ENCODE assay signal across 8 cellular contexts in genomic region chr12:116916714-116917114, GRCh38. TPM values are rescaled to one million over a fixed set of nuclear protein-coding genes. Genes with fewer than 3 reads are reported as not detected.
DNase-seq lines count a peak whose midpoint lies in the region; ATAC-seq and TF ChIP-seq lines count a peak whose summit lies in the region.

No MANE protein-coding gene starts in this region.

- H3K4me3 ChIP-seq in DOHH2 (ENCODE audit: low read length): no peak overlapping the region
- H3K4me3 ChIP-seq in cardiac fibroblast (replicated peaks in 1 of 2; ENCODE audit: low read depth in 2 of 2, low read length in 2 of 2): no peak overlapping the region
- no peak overlapping the region for H3K4me3 ChIP-seq in neuronal stem cell (ENCODE audit: low read length in 2 of 2)

- peak; percentile 44 for TF ChIP-seq CTCF in DOHH2 (IDR thresholded peaks at IDR 0.05; ENCODE audit: low read depth, low read length, poor library complexity, severe bottlenecking)
- TF ChIP-seq CTCF in cardiac fibroblast (IDR thresholded peaks at IDR 0.05; ENCODE audit: low read depth, low read length): peak; percentile 3

- H3K27me3 ChIP-seq in DOHH2 (ENCODE audit: control insufficient read depth, low read length) (no peaks in the 10 kb centered on the region), neuronal stem cell (ENCODE audit: control insufficient read depth in 3 of 3, insufficient read depth in 3 of 3, low read depth in 1 of 3, low read length in 3 of 3) (no peaks in the 10 kb centered on the region)

- H2BK15ac ChIP-seq in neuronal stem cell (ENCODE audit: low read length): no peak overlapping the region

- H3K4me2 ChIP-seq in DOHH2 (ENCODE audit: low read length) (peak overlapping the region; percentile 36), neuronal stem cell (ENCODE audit: insufficient read depth, low read length, poor library complexity, severe bottlenecking) (no peak overlapping the region)

- H3K4ac ChIP-seq in neuronal stem cell (ENCODE audit: low read length): no peak overlapping the region

- CTCF ChIA-PET in T-cell (lab: Charles Lee): no interaction called here

- peaks cover 90% of the 10 kb centered on the region for H3K79me2 ChIP-seq in DOHH2 (ENCODE audit: control insufficient read depth, low read length)

- WGBS in neuronal stem cell (ENCODE audit: extremely low coverage in 2 of 2, insufficient read length in 2 of 2, insufficient replicate concordance in 1 of 2), 2 donors: no CpG with 5 or more reads among the region's 5 CpGs

- H3K23ac ChIP-seq in neuronal stem cell (ENCODE audit: low read depth, low read length, poor library complexity): peak overlapping the region; percentile 51

- H3K36me3 Mint-ChIP-seq in T-cell: peaks cover 14% of the 10 kb centered on the region

- DNase-seq in HK-2 (ENCODE audit: unreplicated experiment): peak; percentile 79
- DNase-seq in T-cell: peak in 30 of 34 experiments; percentile 11 to 67 (median 40)
- peak; percentile 73 to 82 for DNase-seq in cardiac fibroblast (ENCODE audit: low read depth in 2 of 2)
- DNase-seq in neuronal stem cell (ENCODE audit: low spot score): no peak
- DNase-seq in NCI-H345 (lab: John Stamatoyannopoulos, UW): no peak
- DNase-seq in NCI-H526 (lab: John Stamatoyannopoulos, UW): no peak

- H3K9ac ChIP-seq in neuronal stem cell (ENCODE audit: low read depth, low read length, poor library complexity): no peak overlapping the region

- H3F3A ChIP-seq in DOHH2 (ENCODE audit: control insufficient read depth, insufficient read depth): peaks cover 2% of the 10 kb centered on the region; the same call in 1 of the 2 replicates

- H4K20me1 ChIP-seq in DOHH2 (ENCODE audit: control insufficient read depth, insufficient read depth, low read depth, low read length): 0 out of 2 replicates have a peak, but pooled peaks cover 3% of the 10 kb centered on the region

- POLR2A ChIA-PET in T-cell (lab: Charles Lee): no interaction called here

- H4K8ac ChIP-seq in neuronal stem cell (ENCODE audit: low read depth, low read length): no peak overlapping the region

- peaks cover 77 to 82% (median 80%) of the 10 kb centered on the region in 3 donors for H3K4me1 Mint-ChIP-seq in T-cell

- H3K4me1 ChIP-seq in DOHH2 (ENCODE audit: control insufficient read depth, low read length): peaks cover 56% of the 10 kb centered on the region
- H3K4me1 ChIP-seq in neuronal stem cell (ENCODE audit: control insufficient read depth in 2 of 2, insufficient read depth in 1 of 2, low read depth in 1 of 2, low read length in 2 of 2): peaks cover 3% of the 10 kb centered on the region in 2 donors

- no peak overlapping the region for H3K4me3 Mint-ChIP-seq in T-cell

- H3K79me1 ChIP-seq in neuronal stem cell (ENCODE audit: low read depth, low read length): peaks cover 5% of the 10 kb centered on the region

- H2AFZ ChIP-seq in neuronal stem cell (ENCODE audit: low read length): no peak overlapping the region

- H4K91ac ChIP-seq in neuronal stem cell (ENCODE audit: low read depth, low read length, poor library complexity): no peak overlapping the region

- no peaks in the 10 kb centered on the region for H3K27me3 Mint-ChIP-seq in T-cell

- H3K27ac Mint-ChIP-seq in T-cell: peak overlapping the region in 1 of 2 donors; percentile 10

- H2AK5ac ChIP-seq in neuronal stem cell (ENCODE audit: low read depth, low read length): no peak overlapping the region

- H3K27ac ChIP-seq in DOHH2 (ENCODE audit: low read depth, low read length): no peak overlapping the region
- H3K27ac ChIP-seq in neuronal stem cell (replicated peaks; ENCODE audit: low read length): no peak overlapping the region

- no peak overlapping the region for H3K18ac ChIP-seq in neuronal stem cell (ENCODE audit: low read length)

- H3K14ac ChIP-seq in neuronal stem cell (ENCODE audit: low read length): no peak overlapping the region

- no peak overlapping the region for H2BK120ac ChIP-seq in neuronal stem cell (ENCODE audit: low read depth, low read length)

- no peaks in the 10 kb centered on the region for H3K9me3 Mint-ChIP-seq in T-cell

- H2BK12ac ChIP-seq in neuronal stem cell (ENCODE audit: low read length): no peak overlapping the region

- ATAC-seq in GM21360 (IDR thresholded peaks at IDR 0.05; ENCODE audit: unreplicated experiment) (peak; percentile 89), T-cell (replicated peaks in 1 of 4) (peak; percentile 54 to 89 (median 64))

- H3K9me2 ChIP-seq in DOHH2 (replicated peaks; ENCODE audit: control insufficient read depth, low read length): no peaks in the 10 kb centered on the region

- H2BK5ac ChIP-seq in neuronal stem cell (ENCODE audit: low read length): no peak overlapping the region

- peaks cover 31% of the 10 kb centered on the region for H3K36me3 ChIP-seq in DOHH2 (ENCODE audit: control insufficient read depth, low read length)
- peaks cover 4 to 40% of the 10 kb centered on the region in 2 donors for H3K36me3 ChIP-seq in neuronal stem cell (replicated peaks in 1 of 2; ENCODE audit: control insufficient read depth in 2 of 2, insufficient read depth in 2 of 2, low read length in 2 of 2)

- H3K9me3 ChIP-seq in DOHH2 (ENCODE audit: control insufficient read depth, insufficient read depth, low read length) (no peaks in the 10 kb centered on the region), neuronal stem cell (replicated peaks in 1 of 2; ENCODE audit: control insufficient read depth in 2 of 2, insufficient read depth in 1 of 2, low read depth in 1 of 2, low read length in 2 of 2) (no peaks in the 10 kb centered on the region)

RNA-seq across cellular contexts. Expression of gene FBXW8, which starts 6.0 kb away (rescaled TPM):
- total RNA-seq in T-cell: 10 to 100 TPM; 10.7 to 17.9 (median 13.0) TPM
- 19.9 TPM for polyA plus RNA-seq in neuronal stem cell (2013, experiment 1 of 2)
- 19.3 TPM for polyA plus RNA-seq in neuronal stem cell (2013, experiment 2 of 2)

RNA-seq across cellular contexts. Expression of gene HRK, which starts 35.5 kb away (rescaled TPM):
- total RNA-seq in T-cell: under 1 TPM in 4 of 5 donors, not detected in 1; 0.05 to 0.41 (median 0.19) TPM
- polyA plus RNA-seq in neuronal stem cell (2013, experiment 1 of 2): 0.08 TPM
- 0.06 TPM for polyA plus RNA-seq in neuronal stem cell (2013, experiment 2 of 2)

Comparison
In these comparisons a context has a peak if more than half of its experiments do, and no peak if none do; other contexts are left out.
1. DNase-seq: peak in HK-2 (single experiment), T-cell (30 of 34) and cardiac fibroblast (2 of 2); none in neuronal stem cell (single experiment), NCI-H345 (single experiment) and NCI-H526 (0 of 2).